In genomic region chr16:56910654-56911539, GRCh38 we compare ENCODE assay signal across 9 cellular contexts. TPM values are rescaled to one million over a fixed set of nuclear protein-coding genes. Genes with fewer than 3 reads are reported as not detected.
DNase-seq lines count a peak whose midpoint lies in the region; ATAC-seq and TF ChIP-seq lines count a peak whose summit lies in the region.
"Had no signal": no experiment of that assay in that cellular context is flagged by ENCODE, and none has a peak within 500 bp of the region (broad histone marks: within the 10 kb centered on the region; RNA-seq: fewer than 3 reads in every experiment).

No MANE protein-coding gene starts in this region.

- no peak overlapping the region for H3K27ac ChIP-seq in PC-9

- H3K79me2 ChIP-seq in PC-9 (ENCODE audit: low read depth) = no peaks in the 10 kb centered on the region

- TF ChIP-seq CTCF in PC-9 (conservative IDR thresholded peaks at IDR 0.05) = no peak

- intact Hi-C loops in PC-9 (cut with micrococcal nuclease; ENCODE audit: unreplicated experiment) = no loop called here

- no peak overlapping the region for H2AFZ ChIP-seq in PC-9

- DNase-seq in AML-193 (lab: John Stamatoyannopoulos, UW) (peak; percentile 75 to 84), HS-5 (ENCODE audit: low read depth) (peak; percentile 86), kidney tubule cell (ENCODE audit: low spot score) (peak; percentile 70), NCI-H748 (lab: John Stamatoyannopoulos, UW; ENCODE audit: unreplicated experiment) (no peak), PC-9 (no peak), DMS79 (lab: John Stamatoyannopoulos, UW) (no peak), HEK293T (ENCODE audit: extremely low spot score) (no peak)
- no peak for DNase-seq in activated T-cell treated with anti-CD3 and anti-CD28 coated beads, Interleukin-2, amount 50 U/mL, for 72 hours

- peak overlapping the region; percentile 22 to 59 for H3K4me3 Mint-ChIP-seq in activated T-cell treated with anti-CD3 and anti-CD28 coated beads, Interleukin-2, amount 50 U/mL, for 72 hours

- 0 out of 2 replicates have a peak, but pooled peaks cover 3% of the 10 kb centered on the region for H3K4me1 ChIP-seq in PC-9 (replicated peaks; ENCODE audit: insufficient read depth)

- BruUV-seq in PC-9 (replicated peaks; lab: Mats Ljungman, UMichigan) = no TSS peak

- POLR2A ChIA-PET in PC-9 (lab: Charles Lee; ENCODE audit: unreplicated experiment) = interaction anchor here (0.6 kb wide), 1 partner anchor 273 kb away, joined by 4 read pairs; no protein-coding TSS in a partner anchor
- POLR2A ChIA-PET in HEK293T (lab: Yijun Ruan, JAX) = interaction anchor here (0.8 to 2.3 kb wide), 2 partner anchors 21 to 22 kb away, joined by 3 to 11 read pairs; partner anchors contain the start of gene HERPUD1

- peak overlapping the region; percentile 64 for H3K27ac Mint-ChIP-seq in activated T-cell treated with anti-CD3 and anti-CD28 coated beads, Interleukin-2, amount 50 U/mL, for 72 hours

- CTCF ChIA-PET in PC-9 (lab: Charles Lee) = no interaction called here
- CTCF ChIA-PET in HEK293T (lab: Yijun Ruan, JAX) = interaction anchor here (0.6 to 0.7 kb wide), 2 partner anchors 9 to 1426 kb away, joined by 3 to 4 read pairs; no protein-coding TSS in a partner anchor

- no peaks in the 10 kb centered on the region for H3K36me3 Mint-ChIP-seq in activated T-cell treated with anti-CD3 and anti-CD28 coated beads, Interleukin-2, amount 50 U/mL, for 72 hours (ENCODE audit: insufficient read depth in 2 of 2)

- no peaks in the 10 kb centered on the region for H3F3A ChIP-seq in PC-9 (ENCODE audit: insufficient read depth, low read depth)

- H3K9me3 Mint-ChIP-seq in activated T-cell treated with anti-CD3 and anti-CD28 coated beads, Interleukin-2, amount 50 U/mL, for 72 hours = peaks cover 0 to 1% of the 10 kb centered on the region in 2 donors

- ATAC-seq in activated T-cell treated with anti-CD3 and anti-CD28 coated beads, Interleukin-2, amount 50 U/mL, for 72 hours (replicated peaks in 1 of 2) = peak; percentile 37 to 71

- no peak overlapping the region for H3K4me2 ChIP-seq in PC-9

- no peak overlapping the region for H3K4me3 ChIP-seq in PC-9

- H3K27me3 ChIP-seq in PC-9 (ENCODE audit: insufficient read depth, low read depth) = no peaks in the 10 kb centered on the region

- H3K9me3 ChIP-seq in PC-9 (ENCODE audit: insufficient read depth, low read depth) = no peaks in the 10 kb centered on the region

- peaks cover 38% of the 10 kb centered on the region for H3K4me1 Mint-ChIP-seq in activated T-cell treated with anti-CD3 and anti-CD28 coated beads, Interleukin-2, amount 50 U/mL, for 72 hours (ENCODE audit: low read depth)

- H3K9me2 ChIP-seq in PC-9 (ENCODE audit: insufficient read depth) = no peaks in the 10 kb centered on the region

- H3K27me3 Mint-ChIP-seq in activated T-cell treated with anti-CD3 and anti-CD28 coated beads, Interleukin-2, amount 50 U/mL, for 72 hours (ENCODE audit: low read depth) = peaks cover 7% of the 10 kb centered on the region

- no peaks in the 10 kb centered on the region for H3K36me3 ChIP-seq in PC-9 (ENCODE audit: low read depth)

- H4K20me1 ChIP-seq in PC-9 (ENCODE audit: insufficient read depth) = no peaks in the 10 kb centered on the region

TF ChIP-seq in HEK293T, 16 proteins besides CTCF, POLR2A, EP300 and RAD21:
- TF ChIP-seq LEF1 (IDR thresholded peaks at IDR 0.05; ENCODE audit: borderline replicate concordance) (no peak), L3MBTL2 (conservative IDR thresholded peaks at IDR 0.05) (no peak), PKNOX1 (IDR thresholded peaks at IDR 0.05) (no peak), FOXM1 (IDR thresholded peaks at IDR 0.05; ENCODE audit: borderline replicate concordance) (no peak)

RNA-seq across cellular contexts. Expression of gene HERPUD1, which starts 21.0 kb away (rescaled TPM):
- total RNA-seq in activated T-cell treated with anti-CD3 and anti-CD28 coated beads, Interleukin-2, amount 50 U/mL, for 72 hours = 100 to 1,000 TPM; 350 to 403 TPM
- 23.5 and 35.3 TPM in 2 replicates for total RNA-seq in PC-9 (2021)

RNA-seq across cellular contexts. Expression of gene SLC12A3, which starts 45.9 kb away (rescaled TPM):
- total RNA-seq in activated T-cell treated with anti-CD3 and anti-CD28 coated beads, Interleukin-2, amount 50 U/mL, for 72 hours = not detected
- 0.26 and 0.70 TPM in 2 replicates for total RNA-seq in PC-9 (2021)
- total RNA-seq: subcutaneous adipose tissue had no signal

RNA-seq across cellular contexts. Expression of gene CETP, which starts 50.9 kb away (rescaled TPM):
- total RNA-seq in activated T-cell treated with anti-CD3 and anti-CD28 coated beads, Interleukin-2, amount 50 U/mL, for 72 hours = under 1 TPM in 1 of 2 donors, not detected in 1; 0.36 TPM
- total RNA-seq in PC-9 (2021) = not detected in 2 replicates

Comparison
In these comparisons a context has a peak if more than half of its experiments do, and no peak if none do; other contexts are left out.
1. DNase-seq: peak in AML-193 (2 of 2), HS-5 (single experiment) and kidney tubule cell (single experiment); none in activated T-cell treated with anti-CD3 and anti-CD28 coated beads, Interleukin-2, amount 50 U/mL, for 72 hours (0 of 2), NCI-H748 (single experiment), PC-9 (0 of 2), DMS79 (single experiment) and HEK293T (single experiment).